29 cellular contexts compared by ENCODE assay signal in the genomic region with DNA sequence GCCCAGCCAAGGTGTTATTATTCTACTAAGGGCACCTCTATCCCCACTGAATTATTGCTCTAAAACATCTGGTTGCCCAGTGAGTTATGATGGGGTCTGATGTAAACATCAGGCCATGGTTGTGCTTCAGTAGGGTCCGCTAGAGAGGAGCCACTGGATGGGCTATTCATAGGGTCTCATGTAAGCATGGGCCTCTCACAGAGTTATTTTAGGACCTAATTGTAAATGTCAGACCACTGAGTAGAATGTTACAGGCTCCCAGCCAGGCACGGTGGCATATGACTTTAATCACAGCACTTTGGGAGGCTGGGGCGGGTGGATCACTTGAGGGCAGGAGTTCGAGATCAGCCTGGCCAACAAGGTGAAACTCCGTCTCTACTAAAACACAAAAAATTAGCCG.
"Had no signal": no experiment of that assay in that cellular context is flagged by ENCODE, and none has a peak within 500 bp of the region (broad histone marks: within the 10 kb centered on the region; RNA-seq: fewer than 3 reads in every experiment).

No MANE protein-coding gene starts in this region.

- H3K36me3 ChIP-seq: adrenal gland, colonic mucosa, gastroesophageal sphincter had no signal

- ATAC-seq: activated CD4-positive, alpha-beta T cell treated with anti-CD3 and anti-CD28 coated beads for 36 hours; activated CD8-positive, alpha-beta memory T cell treated with anti-CD3 and anti-CD28 coated beads, Interleukin-2, amount 10 ng/mL, durations not matched to agents 7 days and 5 days; activated CD8-positive, alpha-beta T cell treated with anti-CD3 and anti-CD28 coated beads, Interleukin-2, amount 10 ng/mL, durations not matched to agents 7 days and 5 days; activated naive CD8-positive, alpha-beta T cell treated with anti-CD3 and anti-CD28 coated beads, Interleukin-2, amount 50 U/mL, for 24 hours; body of pancreas; gastroesophageal sphincter; T-helper 17 cell had no signal

- H3K27me3 ChIP-seq: adrenal gland, body of pancreas, colonic mucosa, esophagus squamous epithelium, gastroesophageal sphincter had no signal

- H3K27ac ChIP-seq: adrenal gland, body of pancreas, epithelial cell of prostate, gastroesophageal sphincter had no signal

- H3K4me3 ChIP-seq: adrenal gland, body of pancreas, colonic mucosa, esophagus squamous epithelium, gastroesophageal sphincter had no signal

- DNase-seq: activated CD4-positive, alpha-beta memory T cell treated with anti-CD3 and anti-CD28 coated beads for 36 hours; activated CD4-positive, alpha-beta T cell treated with anti-CD3 and anti-CD28 coated beads for 36 hours; activated CD4-positive, alpha-beta T cell treated with anti-CD3 and anti-CD28 coated beads, Interleukin-2, amount 10 ng/mL, durations not matched to agents 24 days and 14 days; activated CD4-positive, CD25-positive, alpha-beta regulatory T cell; activated CD4-positive, CD25-positive, alpha-beta regulatory T cell treated with anti-CD3 and anti-CD28 coated beads, Interleukin-2, amount 50 U/mL, for 72 hours; activated CD8-positive, alpha-beta memory T cell treated with anti-CD3 and anti-CD28 coated beads, Interleukin-2, amount 10 ng/mL, durations not matched to agents 7 days and 5 days; activated CD8-positive, alpha-beta memory T cell treated with anti-CD3 and anti-CD28 coated beads, Interleukin-2, amount 50 U/mL, for 4 hours; activated CD8-positive, alpha-beta T cell treated with anti-CD3 and anti-CD28 coated beads, Interleukin-2, amount 10 ng/mL, durations not matched to agents 7 days and 5 days; activated effector memory CD4-positive, alpha-beta T cell treated with anti-CD3 and anti-CD28 coated beads, Interleukin-2, amount 50 U/mL, for 16 hours; activated naive CD4-positive, alpha-beta T cell treated with anti-CD3 and anti-CD28 coated beads for 36 hours; activated naive CD8-positive, alpha-beta T cell treated with anti-CD3 and anti-CD28 coated beads for 36 hours; activated naive CD8-positive, alpha-beta T cell treated with anti-CD3 and anti-CD28 coated beads, Interleukin-2, amount 50 U/mL, for 24 hours; activated T-cell treated with anti-CD3 and anti-CD28 coated beads, Interleukin-2, amount 50 U/mL, for 1 hour; activated T-cell treated with anti-CD3 and anti-CD28 coated beads, Interleukin-2, amount 50 U/mL, for 48 hours; adrenal gland; amygdala; aorta; body of pancreas; central memory CD4-positive, alpha-beta T cell; cerebellar nuclear complex; colonic mucosa; effector CD8-positive, alpha-beta T cell; esophagus squamous epithelium; foreskin melanocyte; T-helper 1 cell; T-helper 17 cell; T1000 had no signal

- H3K9me3 ChIP-seq: adrenal gland, body of pancreas, colonic mucosa, esophagus squamous epithelium, gastroesophageal sphincter had no signal
